ENCODE assay signal across 1 cellular context in the genomic region with DNA sequence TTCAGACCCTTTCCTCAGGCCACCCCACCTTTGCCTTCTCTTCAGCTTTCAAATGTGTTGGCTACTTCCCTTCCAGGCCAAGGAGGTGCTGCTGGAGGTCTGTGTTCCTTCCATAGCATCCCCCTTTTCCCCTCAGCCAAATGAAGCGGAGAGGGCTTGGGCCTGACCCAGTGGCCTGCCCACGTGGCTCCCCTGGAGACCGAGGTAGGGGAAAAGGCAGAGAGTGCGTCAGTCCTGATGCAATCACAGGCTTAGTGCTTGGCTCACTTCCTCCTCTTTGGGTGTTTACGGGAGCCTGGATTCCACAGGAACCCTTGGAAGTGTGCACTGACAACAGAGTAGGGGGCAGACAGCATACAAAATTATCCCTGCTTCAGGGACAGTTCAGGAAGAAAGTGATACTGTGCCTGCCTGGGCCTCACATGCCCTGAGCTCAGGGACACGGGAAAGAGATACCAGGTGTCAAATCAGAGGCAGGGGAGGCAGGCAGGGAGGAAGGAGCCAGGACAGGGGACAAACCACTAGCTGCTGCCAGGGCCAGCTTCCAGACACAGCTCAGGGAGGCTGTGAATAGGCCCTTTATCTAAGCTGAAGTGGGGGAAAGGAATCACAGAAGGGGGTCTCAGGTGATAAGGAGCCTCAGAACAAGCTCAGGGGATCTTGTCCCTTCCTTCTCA.
A peak's percentile ranks its signal among the peaks of the same experiment; 100 is the strongest.
TF ChIP-seq lines count a peak whose summit lies in the region.

No MANE protein-coding gene starts in this region.

TF ChIP-seq in K562, 482 proteins besides CTCF, POLR2A, EP300 and RAD21 (continued from another document):
- TF ChIP-seq, protein P1, sequence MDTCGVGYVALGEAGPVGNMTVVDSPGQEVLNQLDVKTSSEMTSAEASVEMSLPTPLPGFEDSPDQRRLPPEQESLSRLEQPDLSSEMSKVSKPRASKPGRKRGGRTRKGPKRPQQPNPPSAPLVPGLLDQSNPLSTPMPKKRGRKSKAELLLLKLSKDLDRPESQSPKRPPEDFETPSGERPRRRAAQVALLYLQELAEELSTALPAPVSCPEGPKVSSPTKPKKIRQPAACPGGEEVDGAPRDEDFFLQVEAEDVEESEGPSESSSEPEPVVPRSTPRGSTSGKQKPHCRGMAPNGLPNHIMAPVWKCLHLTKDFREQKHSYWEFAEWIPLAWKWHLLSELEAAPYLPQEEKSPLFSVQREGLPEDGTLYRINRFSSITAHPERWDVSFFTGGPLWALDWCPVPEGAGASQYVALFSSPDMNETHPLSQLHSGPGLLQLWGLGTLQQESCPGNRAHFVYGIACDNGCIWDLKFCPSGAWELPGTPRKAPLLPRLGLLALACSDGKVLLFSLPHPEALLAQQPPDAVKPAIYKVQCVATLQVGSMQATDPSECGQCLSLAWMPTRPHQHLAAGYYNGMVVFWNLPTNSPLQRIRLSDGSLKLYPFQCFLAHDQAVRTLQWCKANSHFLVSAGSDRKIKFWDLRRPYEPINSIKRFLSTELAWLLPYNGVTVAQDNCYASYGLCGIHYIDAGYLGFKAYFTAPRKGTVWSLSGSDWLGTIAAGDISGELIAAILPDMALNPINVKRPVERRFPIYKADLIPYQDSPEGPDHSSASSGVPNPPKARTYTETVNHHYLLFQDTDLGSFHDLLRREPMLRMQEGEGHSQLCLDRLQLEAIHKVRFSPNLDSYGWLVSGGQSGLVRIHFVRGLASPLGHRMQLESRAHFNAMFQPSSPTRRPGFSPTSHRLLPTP (IDR thresholded peaks at IDR 0.05; ENCODE audit: borderline replicate concordance, extremely low read depth, insufficient read length) = no peak
- TF ChIP-seq RAD51 (IDR thresholded peaks at IDR 0.05; ENCODE audit: borderline replicate concordance, low read depth) (peak; percentile 77), ZFP1 (CRISPR knock-in tag; IDR thresholded peaks at IDR 0.05) (no peak), KDM2B (CRISPR knock-in tag; IDR thresholded peaks at IDR 0.05) (0 out of 2 replicates have a peak, but pooled peaks have one; percentile 74), CXXC5 (CRISPR knock-in tag; IDR thresholded peaks at IDR 0.05) (peak; percentile 94), ZNF282 (CRISPR knock-in tag; IDR thresholded peaks at IDR 0.05) (no peak), NUFIP1 (IDR thresholded peaks at IDR 0.05; ENCODE audit: partially characterized antibody) (no peak), KDM4B (IDR thresholded peaks at IDR 0.05; ENCODE audit: borderline replicate concordance in 2 of 2, low read depth in 1 of 2) (no peak), YY1 (IDR thresholded peaks at IDR 0.05; ENCODE audit: borderline replicate concordance in 1 of 3, control insufficient read depth in 1 of 3, extremely low read depth in 1 of 3, insufficient read depth in 3 of 3, insufficient read length in 1 of 3, insufficient replicate concordance in 2 of 3, low read depth in 1 of 3, low read length in 2 of 3) (peak in 1 of 3 experiments; percentile 13), ZNF384 (IDR thresholded peaks at IDR 0.05; ENCODE audit: low read depth, low read length) (0 out of 2 replicates have a peak, but pooled peaks have one; percentile 8), MAFF (IDR thresholded peaks at IDR 0.05; ENCODE audit: low read length) (no peak)
- TF ChIP-seq, protein P2, sequence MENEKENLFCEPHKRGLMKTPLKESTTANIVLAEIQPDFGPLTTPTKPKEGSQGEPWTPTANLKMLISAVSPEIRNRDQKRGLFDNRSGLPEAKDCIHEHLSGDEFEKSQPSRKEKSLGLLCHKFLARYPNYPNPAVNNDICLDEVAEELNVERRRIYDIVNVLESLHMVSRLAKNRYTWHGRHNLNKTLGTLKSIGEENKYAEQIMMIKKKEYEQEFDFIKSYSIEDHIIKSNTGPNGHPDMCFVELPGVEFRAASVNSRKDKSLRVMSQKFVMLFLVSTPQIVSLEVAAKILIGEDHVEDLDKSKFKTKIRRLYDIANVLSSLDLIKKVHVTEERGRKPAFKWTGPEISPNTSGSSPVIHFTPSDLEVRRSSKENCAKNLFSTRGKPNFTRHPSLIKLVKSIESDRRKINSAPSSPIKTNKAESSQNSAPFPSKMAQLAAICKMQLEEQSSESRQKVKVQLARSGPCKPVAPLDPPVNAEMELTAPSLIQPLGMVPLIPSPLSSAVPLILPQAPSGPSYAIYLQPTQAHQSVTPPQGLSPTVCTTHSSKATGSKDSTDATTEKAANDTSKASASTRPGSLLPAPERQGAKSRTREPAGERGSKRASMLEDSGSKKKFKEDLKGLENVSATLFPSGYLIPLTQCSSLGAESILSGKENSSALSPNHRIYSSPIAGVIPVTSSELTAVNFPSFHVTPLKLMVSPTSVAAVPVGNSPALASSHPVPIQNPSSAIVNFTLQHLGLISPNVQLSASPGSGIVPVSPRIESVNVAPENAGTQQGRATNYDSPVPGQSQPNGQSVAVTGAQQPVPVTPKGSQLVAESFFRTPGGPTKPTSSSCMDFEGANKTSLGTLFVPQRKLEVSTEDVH (IDR thresholded peaks at IDR 0.05; ENCODE audit: low read depth, partially characterized antibody) = no peak
- TF ChIP-seq, protein P3, sequence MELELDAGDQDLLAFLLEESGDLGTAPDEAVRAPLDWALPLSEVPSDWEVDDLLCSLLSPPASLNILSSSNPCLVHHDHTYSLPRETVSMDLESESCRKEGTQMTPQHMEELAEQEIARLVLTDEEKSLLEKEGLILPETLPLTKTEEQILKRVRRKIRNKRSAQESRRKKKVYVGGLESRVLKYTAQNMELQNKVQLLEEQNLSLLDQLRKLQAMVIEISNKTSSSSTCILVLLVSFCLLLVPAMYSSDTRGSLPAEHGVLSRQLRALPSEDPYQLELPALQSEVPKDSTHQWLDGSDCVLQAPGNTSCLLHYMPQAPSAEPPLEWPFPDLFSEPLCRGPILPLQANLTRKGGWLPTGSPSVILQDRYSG (tag; conservative IDR thresholded peaks at IDR 0.05; ENCODE audit: low read depth) = peak; percentile 95
- TF ChIP-seq, protein P4, sequence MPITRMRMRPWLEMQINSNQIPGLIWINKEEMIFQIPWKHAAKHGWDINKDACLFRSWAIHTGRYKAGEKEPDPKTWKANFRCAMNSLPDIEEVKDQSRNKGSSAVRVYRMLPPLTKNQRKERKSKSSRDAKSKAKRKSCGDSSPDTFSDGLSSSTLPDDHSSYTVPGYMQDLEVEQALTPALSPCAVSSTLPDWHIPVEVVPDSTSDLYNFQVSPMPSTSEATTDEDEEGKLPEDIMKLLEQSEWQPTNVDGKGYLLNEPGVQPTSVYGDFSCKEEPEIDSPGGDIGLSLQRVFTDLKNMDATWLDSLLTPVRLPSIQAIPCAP (CRISPR knock-in tag; IDR thresholded peaks at IDR 0.05; ENCODE audit: borderline replicate concordance) = no peak
TF ChIP-seq in K562: peak in this region for 183.
